In the genomic region with DNA sequence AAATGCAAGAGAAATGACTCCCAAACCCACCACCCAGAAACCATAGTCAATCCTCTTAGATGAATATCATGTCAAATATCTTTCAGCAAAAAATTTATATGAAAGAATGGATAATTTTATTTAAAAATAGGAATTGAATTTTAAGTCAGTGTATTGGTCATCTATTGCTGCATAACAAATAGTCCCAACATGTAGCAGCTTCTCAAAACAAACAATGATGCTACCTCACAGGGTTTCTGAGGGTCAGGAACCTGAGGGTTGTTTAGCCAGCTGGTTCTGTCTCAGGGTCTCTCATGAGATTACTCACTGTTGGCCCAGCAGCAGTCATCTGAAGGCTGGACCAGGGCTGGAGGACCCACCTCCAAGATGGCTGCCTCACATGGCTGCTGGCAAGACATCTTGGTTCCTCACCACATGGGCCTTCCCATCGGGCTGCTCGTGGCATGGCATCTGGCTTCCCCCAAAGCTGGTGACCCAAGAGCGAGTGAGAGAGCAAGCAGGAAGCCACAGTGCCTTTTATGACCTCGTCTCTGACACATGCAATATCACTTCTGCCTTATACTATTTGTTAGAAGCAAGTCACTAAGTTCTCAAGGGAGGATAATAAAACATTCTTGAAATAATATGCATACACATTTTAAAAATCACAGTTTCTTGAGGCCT, we compare ENCODE assay signal across 1 cellular context.
TF ChIP-seq lines count a peak whose summit lies in the region.

No MANE protein-coding gene starts in this region.

TF ChIP-seq in GM12878, 131 proteins besides CTCF, POLR2A, EP300 and RAD21:
- TF ChIP-seq GABPA (IDR thresholded peaks at IDR 0.05; ENCODE audit: low read depth), result no peak
- TF ChIP-seq JUND (IDR thresholded peaks at IDR 0.05; ENCODE audit: low read depth, low read length), result no peak
- TF ChIP-seq CBX3 (IDR thresholded peaks at IDR 0.05; ENCODE audit: borderline replicate concordance, low read depth), result no peak
- TF ChIP-seq SREBF1 (IDR thresholded peaks at IDR 0.05; ENCODE audit: low read length), result no peak
- TF ChIP-seq RB1 (IDR thresholded peaks at IDR 0.05; ENCODE audit: borderline replicate concordance), result no peak
- TF ChIP-seq MEF2A (IDR thresholded peaks at IDR 0.05; ENCODE audit: insufficient read depth, low read depth, low read length), result no peak
- no peak for TF ChIP-seq ZZZ3 (IDR thresholded peaks at IDR 0.05; ENCODE audit: control insufficient read depth, insufficient read length, low read depth)
- no peak for TF ChIP-seq CHD1 (IDR thresholded peaks at IDR 0.05; ENCODE audit: low read depth, low read length)
- TF ChIP-seq CHD4 (IDR thresholded peaks at IDR 0.05), result no peak
- TF ChIP-seq IRF5 (IDR thresholded peaks at IDR 0.05; ENCODE audit: borderline replicate concordance), result no peak
- TF ChIP-seq ASH2L (IDR thresholded peaks at IDR 0.05; ENCODE audit: borderline replicate concordance, low read depth), result no peak
- TF ChIP-seq USF1 (IDR thresholded peaks at IDR 0.05; ENCODE audit: borderline replicate concordance, extremely low read length, insufficient read depth, low read depth, low read length), result no peak
- no peak for TF ChIP-seq E4F1 (IDR thresholded peaks at IDR 0.05; ENCODE audit: borderline replicate concordance, partially characterized antibody)
- TF ChIP-seq POLR2AphosphoS2 (IDR thresholded peaks at IDR 0.05; ENCODE audit: low read depth, low read length), result no peak
- TF ChIP-seq PML (IDR thresholded peaks at IDR 0.05; ENCODE audit: low read length), result no peak
- no peak for TF ChIP-seq ELK1 (IDR thresholded peaks at IDR 0.05; ENCODE audit: low read depth, low read length)
- TF ChIP-seq, protein P1, sequence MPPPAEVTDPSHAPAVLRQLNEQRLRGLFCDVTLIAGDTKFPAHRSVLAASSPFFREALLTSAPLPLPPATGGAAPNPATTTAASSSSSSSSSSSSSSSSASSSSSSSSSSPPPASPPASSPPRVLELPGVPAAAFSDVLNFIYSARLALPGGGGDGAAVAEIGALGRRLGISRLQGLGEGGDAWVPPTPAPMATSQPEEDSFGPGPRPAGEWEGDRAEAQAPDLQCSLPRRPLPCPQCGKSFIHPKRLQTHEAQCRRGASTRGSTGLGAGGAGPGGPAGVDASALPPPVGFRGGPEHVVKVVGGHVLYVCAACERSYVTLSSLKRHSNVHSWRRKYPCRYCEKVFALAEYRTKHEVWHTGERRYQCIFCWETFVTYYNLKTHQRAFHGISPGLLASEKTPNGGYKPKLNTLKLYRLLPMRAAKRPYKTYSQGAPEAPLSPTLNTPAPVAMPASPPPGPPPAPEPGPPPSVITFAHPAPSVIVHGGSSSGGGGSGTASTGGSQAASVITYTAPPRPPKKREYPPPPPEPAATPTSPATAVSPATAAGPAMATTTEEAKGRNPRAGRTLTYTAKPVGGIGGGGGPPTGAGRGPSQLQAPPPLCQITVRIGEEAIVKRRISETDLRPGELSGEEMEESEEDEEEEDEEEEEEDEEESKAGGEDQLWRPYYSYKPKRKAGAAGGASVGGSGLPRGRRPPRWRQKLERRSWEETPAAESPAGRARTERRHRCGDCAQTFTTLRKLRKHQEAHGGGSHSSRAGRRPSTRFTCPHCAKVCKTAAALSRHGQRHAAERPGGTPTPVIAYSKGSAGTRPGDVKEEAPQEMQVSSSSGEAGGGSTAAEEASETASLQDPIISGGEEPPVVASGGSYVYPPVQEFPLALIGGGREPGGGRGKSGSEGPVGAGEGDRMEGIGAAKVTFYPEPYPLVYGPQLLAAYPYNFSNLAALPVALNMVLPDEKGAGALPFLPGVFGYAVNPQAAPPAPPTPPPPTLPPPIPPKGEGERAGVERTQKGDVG (CRISPR knock-in tag; IDR thresholded peaks at IDR 0.05), result no peak
